ENCODE assay signal across 8 cellular contexts in the genomic region with DNA sequence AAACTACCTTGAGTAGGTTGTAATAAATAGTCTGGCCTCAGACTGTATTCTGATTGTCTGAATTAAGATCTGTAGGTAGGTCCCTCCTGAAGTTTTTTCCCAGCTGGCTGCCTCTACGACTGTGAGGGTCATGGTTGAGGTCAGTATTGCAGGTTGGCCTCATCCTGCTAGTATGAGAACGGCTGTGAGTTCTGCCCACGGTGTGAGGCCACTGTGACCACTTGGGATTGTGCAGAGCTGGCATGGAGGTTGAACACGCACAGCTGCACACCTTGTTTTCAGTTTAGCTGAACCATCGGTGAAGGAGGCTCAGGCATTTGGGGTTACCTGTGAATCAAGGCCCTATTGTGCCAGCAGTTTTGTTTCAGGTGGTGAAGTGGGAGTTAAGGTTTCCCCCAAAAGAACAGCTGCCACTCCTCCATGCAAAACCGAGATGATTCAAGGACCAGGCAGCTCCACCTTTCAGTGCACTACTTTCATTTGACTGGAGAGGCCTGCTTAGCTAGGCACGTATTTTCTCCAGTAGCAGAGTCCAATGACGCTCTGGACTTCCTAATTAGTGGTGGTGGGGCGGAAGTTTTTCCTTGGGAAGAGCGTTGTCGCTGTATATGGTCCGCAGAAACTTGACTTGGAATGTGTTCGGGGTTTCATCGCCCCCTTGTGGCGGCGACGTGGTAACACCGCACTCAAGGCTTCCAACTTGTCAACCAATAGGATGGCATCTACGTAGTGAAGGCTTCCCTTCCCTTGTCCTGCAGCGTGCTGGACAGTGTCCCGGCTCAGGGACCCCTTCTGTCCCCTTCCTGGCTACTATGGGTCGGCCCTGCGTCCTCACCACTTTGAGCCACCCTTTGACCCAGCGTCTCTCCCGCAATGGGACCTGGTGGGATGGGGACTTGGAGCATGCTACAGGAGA. TPM values are rescaled to one million over a fixed set of nuclear protein-coding genes. Genes with fewer than 3 reads are reported as not detected.
A peak's percentile ranks its signal among the peaks of the same experiment; 100 is the strongest.
DNase-seq lines count a peak whose midpoint lies in the region; ATAC-seq and TF ChIP-seq lines count a peak whose summit lies in the region.

No MANE protein-coding gene starts in this region.

- peak overlapping the region; percentile 60 for H3K4me2 ChIP-seq in GM23338

- H3K9ac ChIP-seq in colonic mucosa (ENCODE audit: low read depth in 2 of 2, low read length in 2 of 2), result no peak overlapping the region

- H3K9me3 ChIP-seq in colonic mucosa, result no peaks in the 10 kb centered on the region

- peaks cover 2% of the 10 kb centered on the region for H3K27me3 Mint-ChIP-seq in GM23338 (ENCODE audit: insufficient read depth, low read depth, poor library complexity)

- no peaks in the 10 kb centered on the region for H3F3A ChIP-seq in GM23338 (replicated peaks; ENCODE audit: low read depth)

- H3K27ac ChIP-seq in GM23338 (ENCODE audit: low read depth) (peak overlapping the region; percentile 32; the same call in 1 of the 2 replicates), colonic mucosa (no peak overlapping the region)

- DNase-seq in GM04504 (ENCODE audit: low read depth) (peak; percentile 28), GM23338 (ENCODE audit: low spot score) (peak; percentile 76), MV-4-11 (lab: John Stamatoyannopoulos, UW) (peak; percentile 24), colonic mucosa (peak; percentile 70), kidney glomerular epithelial cell (lab: John Stamatoyannopoulos, UW) (peak; percentile 12), DMS79 treated with DMSO at 0.1 percent for 48 hours (lab: John Stamatoyannopoulos, UW) (no peak)
- peak; percentile 11 for DNase-seq in activated CD4-positive, CD25-positive, alpha-beta regulatory T cell treated with anti-CD3 and anti-CD28 coated beads, Interleukin-2, amount 50 U/mL, for 16 hours (ENCODE audit: low read depth, low spot score)
- DNase-seq in stimulated activated CD4-positive, alpha-beta T cell treated with anti-CD3 and anti-CD28 coated beads, Interleukin-2, amount 100 ng/mL, for 4 hours (ENCODE audit: low read depth), result peak; percentile 19

- no peaks in the 10 kb centered on the region for H3K79me2 ChIP-seq in GM23338 (replicated peaks; ENCODE audit: insufficient read depth)

- H3K4me3 ChIP-seq in GM23338 (peak overlapping the region; percentile 38; the same call in 1 of the 2 replicates), colonic mucosa (no peak overlapping the region)

- 0 out of 2 replicates have a peak overlapping the region, but pooled peaks have one; percentile 16 for H2AFZ ChIP-seq in GM23338

- ATAC-seq in GM23338, result peak; percentile 98

- H3K9me2 ChIP-seq in GM23338 (ENCODE audit: insufficient read depth), result no peaks in the 10 kb centered on the region

- H3K4me1 ChIP-seq in GM23338 (ENCODE audit: insufficient read depth) (no peaks in the 10 kb centered on the region), colonic mucosa (no peaks in the 10 kb centered on the region)

- H4K20me1 ChIP-seq in GM23338 (replicated peaks; ENCODE audit: insufficient read depth), result no peaks in the 10 kb centered on the region

- H3K27me3 ChIP-seq in GM23338 (ENCODE audit: insufficient read depth), result no peaks in the 10 kb centered on the region
- H3K27me3 ChIP-seq in colonic mucosa, result no peaks in the 10 kb centered on the region

- H3K36me3 ChIP-seq in GM23338 (ENCODE audit: insufficient read depth), result no peaks in the 10 kb centered on the region; the same call in 1 of the 2 replicates
- H3K36me3 ChIP-seq in colonic mucosa, result no peaks in the 10 kb centered on the region

- H3K36me3 Mint-ChIP-seq in GM23338 (ENCODE audit: low read depth), result peaks cover 10% of the 10 kb centered on the region; the same call in 1 of the 3 replicates

- no peak overlapping the region for H3K27ac Mint-ChIP-seq in GM23338

- TF ChIP-seq CTCF in GM23338 (conservative IDR thresholded peaks at IDR 0.05; ENCODE audit: low read depth in 2 of 2) (peak; percentile 59 to 75), colonic mucosa (IDR thresholded peaks at IDR 0.05) (peak; percentile 77)

- no peaks in the 10 kb centered on the region for H3K9me3 Mint-ChIP-seq in GM23338

- peak overlapping the region; percentile 55; the same call in 2 of the 3 replicates for H3K4me3 Mint-ChIP-seq in GM23338

- intact Hi-C loops in colonic mucosa (cut with DNase I), result loop anchor here (5.0 kb wide), 1 partner anchor 70 kb away; no protein-coding TSS in a partner anchor

- no peaks in the 10 kb centered on the region for H3K4me1 Mint-ChIP-seq in GM23338

TF ChIP-seq in GM23338, 12 proteins besides CTCF, POLR2A, EP300 and RAD21:
- TF ChIP-seq CREB1 (CRISPR knock-in tag; IDR thresholded peaks at IDR 0.05; ENCODE audit: low read depth), result peak; percentile 66; the same call in 1 of the 2 replicates
- no peak for TF ChIP-seq NANOG (IDR thresholded peaks at IDR 0.05; ENCODE audit: borderline replicate concordance)
- no peak for TF ChIP-seq ZNF114 (CRISPR knock-in tag; IDR thresholded peaks at IDR 0.05)
- no peak for TF ChIP-seq EZH2 (IDR thresholded peaks at IDR 0.05; ENCODE audit: low read depth, unreplicated experiment)
- TF ChIP-seq POLR2AphosphoS5 (IDR thresholded peaks at IDR 0.05; ENCODE audit: low read depth), result no peak; the same call in 1 of the 2 replicates
- TF ChIP-seq, protein P1, sequence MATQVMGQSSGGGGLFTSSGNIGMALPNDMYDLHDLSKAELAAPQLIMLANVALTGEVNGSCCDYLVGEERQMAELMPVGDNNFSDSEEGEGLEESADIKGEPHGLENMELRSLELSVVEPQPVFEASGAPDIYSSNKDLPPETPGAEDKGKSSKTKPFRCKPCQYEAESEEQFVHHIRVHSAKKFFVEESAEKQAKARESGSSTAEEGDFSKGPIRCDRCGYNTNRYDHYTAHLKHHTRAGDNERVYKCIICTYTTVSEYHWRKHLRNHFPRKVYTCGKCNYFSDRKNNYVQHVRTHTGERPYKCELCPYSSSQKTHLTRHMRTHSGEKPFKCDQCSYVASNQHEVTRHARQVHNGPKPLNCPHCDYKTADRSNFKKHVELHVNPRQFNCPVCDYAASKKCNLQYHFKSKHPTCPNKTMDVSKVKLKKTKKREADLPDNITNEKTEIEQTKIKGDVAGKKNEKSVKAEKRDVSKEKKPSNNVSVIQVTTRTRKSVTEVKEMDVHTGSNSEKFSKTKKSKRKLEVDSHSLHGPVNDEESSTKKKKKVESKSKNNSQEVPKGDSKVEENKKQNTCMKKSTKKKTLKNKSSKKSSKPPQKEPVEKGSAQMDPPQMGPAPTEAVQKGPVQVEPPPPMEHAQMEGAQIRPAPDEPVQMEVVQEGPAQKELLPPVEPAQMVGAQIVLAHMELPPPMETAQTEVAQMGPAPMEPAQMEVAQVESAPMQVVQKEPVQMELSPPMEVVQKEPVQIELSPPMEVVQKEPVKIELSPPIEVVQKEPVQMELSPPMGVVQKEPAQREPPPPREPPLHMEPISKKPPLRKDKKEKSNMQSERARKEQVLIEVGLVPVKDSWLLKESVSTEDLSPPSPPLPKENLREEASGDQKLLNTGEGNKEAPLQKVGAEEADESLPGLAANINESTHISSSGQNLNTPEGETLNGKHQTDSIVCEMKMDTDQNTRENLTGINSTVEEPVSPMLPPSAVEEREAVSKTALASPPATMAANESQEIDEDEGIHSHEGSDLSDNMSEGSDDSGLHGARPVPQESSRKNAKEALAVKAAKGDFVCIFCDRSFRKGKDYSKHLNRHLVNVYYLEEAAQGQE (IDR thresholded peaks at IDR 0.05; ENCODE audit: unreplicated experiment), result peak; percentile 59
TF ChIP-seq in GM23338: peak in this region for 2.

RNA-seq across cellular contexts. Expression of a gene that starts 13.8 kb away (rescaled TPM):
- total RNA-seq in GM23338 (2014; rRNA removed; shearing (Covaris generic)), result 5.7 and 9.9 TPM in 2 replicates
- 14.7 and 16.3 TPM in 2 replicates for polyA plus RNA-seq in GM23338 (2016; fragmentation: Nextera tagmentation; extraction: Ambion mirVana)
- 1 to 10 TPM; 5.6 to 6.6 TPM for total RNA-seq in colonic mucosa

RNA-seq across cellular contexts. Expression of a gene that starts 13.8 kb away (rescaled TPM):
- total RNA-seq in GM23338 (2014; rRNA removed; shearing (Covaris generic)), result 0.83 and 6.3 TPM in 2 replicates
- polyA plus RNA-seq in GM23338 (2016; fragmentation: Nextera tagmentation; extraction: Ambion mirVana), result 17.7 and 28.3 TPM in 2 replicates
- total RNA-seq in colonic mucosa, result 10 to 100 TPM; 12.2 to 15.3 TPM

RNA-seq across cellular contexts. Expression of a gene that starts 14.2 kb away (rescaled TPM):
- total RNA-seq in GM23338 (2014; rRNA removed; shearing (Covaris generic)), result 14.1 and 18.4 TPM in 2 replicates
- 19.9 and 26.7 TPM in 2 replicates for polyA plus RNA-seq in GM23338 (2016; fragmentation: Nextera tagmentation; extraction: Ambion mirVana)
- total RNA-seq in colonic mucosa, result 10 to 100 TPM; 45.6 to 45.9 TPM

RNA-seq across cellular contexts. Expression of a gene that starts 30.5 kb away (rescaled TPM):
- 26.3 and 28.6 TPM in 2 replicates for total RNA-seq in GM23338 (2014; rRNA removed; shearing (Covaris generic))
- polyA plus RNA-seq in GM23338 (2016; fragmentation: Nextera tagmentation; extraction: Ambion mirVana), result 51.6 and 58.5 TPM in 2 replicates
- total RNA-seq in colonic mucosa, result 10 to 100 TPM; 54.7 to 57.2 TPM

RNA-seq across cellular contexts. Expression of a gene that starts 34.6 kb away (rescaled TPM):
- 1.8 and 2.9 TPM in 2 replicates for total RNA-seq in GM23338 (2014; rRNA removed; shearing (Covaris generic))
- polyA plus RNA-seq in GM23338 (2016; fragmentation: Nextera tagmentation; extraction: Ambion mirVana), result 0.63 and 0.70 TPM in 2 replicates
- 1 to 10 TPM; 2.3 to 3.5 TPM for total RNA-seq in colonic mucosa
